In genomic region chr1:221834698-221835538, GRCh38 we compare ENCODE assay signal across 17 cellular contexts.
"Had no signal": no experiment of that assay in that cellular context is flagged by ENCODE, and none has a peak within 500 bp of the region (broad histone marks: within the 10 kb centered on the region; RNA-seq: fewer than 3 reads in every experiment).

No MANE protein-coding gene starts in this region.

- H3K36me3 ChIP-seq: esophagus squamous epithelium, suprapubic skin had no signal

- H3K27me3 ChIP-seq: esophagus squamous epithelium, suprapubic skin had no signal

- H3K27ac ChIP-seq: psoas muscle, suprapubic skin had no signal

- ATAC-seq: activated CD8-positive, alpha-beta T cell treated with anti-CD3 and anti-CD28 coated beads, Interleukin-2, amount 10 ng/mL, durations not matched to agents 7 days and 5 days; naive thymus-derived CD4-positive, alpha-beta T cell; psoas muscle; right cardiac atrium; stimulated activated naive CD8-positive, alpha-beta T cell treated with anti-CD3 and anti-CD28 coated beads, Interleukin-15, amount 100 ng/mL, for 72 hours had no signal

- H3K9me3 ChIP-seq: esophagus squamous epithelium, psoas muscle, suprapubic skin had no signal

- H3K4me3 ChIP-seq: esophagus squamous epithelium, psoas muscle, skin epidermis, suprapubic skin had no signal

- DNase-seq: activated B cell treated with CpG ODN at 0.5 μM for 24 hours; activated CD4-positive, alpha-beta T cell treated with anti-CD3 and anti-CD28 coated beads for 4 hours; activated CD8-positive, alpha-beta T cell treated with anti-CD3 and anti-CD28 coated beads, Interleukin-2, amount 10 ng/mL, durations not matched to agents 7 days and 5 days; activated naive CD4-positive, alpha-beta T cell treated with anti-CD3 and anti-CD28 coated beads for 36 hours; activated T-cell treated with anti-CD3 and anti-CD28 coated beads, Interleukin-2, amount 50 U/mL, for 24 hours; anterior cingulate cortex; cortex of kidney; esophagus squamous epithelium; islet precursor cell; naive thymus-derived CD4-positive, alpha-beta T cell; psoas muscle; right cardiac atrium; stimulated activated CD4-positive, alpha-beta T cell treated with anti-CD3 and anti-CD28 coated beads, Interleukin-15, amount 100 ng/mL, for 24 hours; stimulated activated CD4-positive, alpha-beta T cell treated with anti-CD3 and anti-CD28 coated beads, Interleukin-2, amount 100 ng/mL, for 48 hours; stimulated activated naive CD8-positive, alpha-beta T cell treated with anti-CD3 and anti-CD28 coated beads, Interleukin-15, amount 100 ng/mL, for 72 hours had no signal

- H3K4me1 ChIP-seq: psoas muscle had no signal
